ENCODE assay signal across 18 cellular contexts in genomic region chr9:16501726-16502125, GRCh38.
"Had no signal": no experiment of that assay in that cellular context is flagged by ENCODE, and none has a peak within 500 bp of the region (broad histone marks: within the 10 kb centered on the region; RNA-seq: fewer than 3 reads in every experiment).

No MANE protein-coding gene starts in this region.

- H3K27me3 ChIP-seq: esophagus squamous epithelium, thyroid gland had no signal

- H3K27ac Mint-ChIP-seq: activated naive CD8-positive, alpha-beta T cell treated with anti-CD3 and anti-CD28 coated beads, Interleukin-2, amount 10 ng/mL, durations not matched to agents 7 days and 5 days; activated T-helper 17 cell treated with anti-CD3 and anti-CD28 coated beads, Interleukin-2, amount 50 U/mL, for 72 hours had no signal

- H3K4me3 ChIP-seq: coronary artery, esophagus squamous epithelium, lung, thyroid gland had no signal

- H3K36me3 Mint-ChIP-seq: activated naive CD8-positive, alpha-beta T cell treated with anti-CD3 and anti-CD28 coated beads, Interleukin-2, amount 10 ng/mL, durations not matched to agents 7 days and 5 days had no signal

- H3K36me3 ChIP-seq: esophagus squamous epithelium, thyroid gland, WERI-Rb-1 had no signal

- H3K27ac ChIP-seq: coronary artery, esophagus squamous epithelium, thyroid gland, WERI-Rb-1 had no signal

- H3K4me3 Mint-ChIP-seq: activated naive CD8-positive, alpha-beta T cell treated with anti-CD3 and anti-CD28 coated beads, Interleukin-2, amount 10 ng/mL, durations not matched to agents 7 days and 5 days; activated T-helper 17 cell treated with anti-CD3 and anti-CD28 coated beads, Interleukin-2, amount 50 U/mL, for 72 hours had no signal

- H3K9me3 ChIP-seq: esophagus squamous epithelium, thyroid gland had no signal

- H3K9me3 Mint-ChIP-seq: activated naive CD8-positive, alpha-beta T cell treated with anti-CD3 and anti-CD28 coated beads, Interleukin-2, amount 10 ng/mL, durations not matched to agents 7 days and 5 days had no signal

- H3K27me3 Mint-ChIP-seq: activated naive CD8-positive, alpha-beta T cell treated with anti-CD3 and anti-CD28 coated beads, Interleukin-2, amount 10 ng/mL, durations not matched to agents 7 days and 5 days; activated T-helper 17 cell treated with anti-CD3 and anti-CD28 coated beads, Interleukin-2, amount 50 U/mL, for 72 hours had no signal

- DNase-seq: activated CD4-positive, alpha-beta T cell treated with anti-CD3 and anti-CD28 coated beads for 1 hour; activated CD4-positive, alpha-beta T cell treated with anti-CD3 and anti-CD28 coated beads, Interleukin-2, amount 50 U/mL, for 4 hours; activated naive CD4-positive, alpha-beta T cell treated with Interleukin-2 at 50 U/mL for 16 hours; activated naive CD8-positive, alpha-beta T cell treated with anti-CD3 and anti-CD28 coated beads, Interleukin-2, amount 10 ng/mL, durations not matched to agents 7 days and 5 days; anterior cingulate cortex; esophagus squamous epithelium; hippocampal formation; midbrain; occipital lobe; retina; stimulated activated CD4-positive, alpha-beta T cell treated with anti-CD3 and anti-CD28 coated beads, Interleukin-2, amount 100 ng/mL, for 24 hours; stimulated activated naive CD4-positive, alpha-beta T cell treated with Interleukin-2 at 50 U/mL for 16 hours; WERI-Rb-1 had no signal

- ATAC-seq: activated T-helper 17 cell treated with anti-CD3 and anti-CD28 coated beads, Interleukin-2, amount 50 U/mL, for 72 hours had no signal

- FAIRE-seq: islet of Langerhans had no signal

- H3K4me1 Mint-ChIP-seq: activated naive CD8-positive, alpha-beta T cell treated with anti-CD3 and anti-CD28 coated beads, Interleukin-2, amount 10 ng/mL, durations not matched to agents 7 days and 5 days; activated T-helper 17 cell treated with anti-CD3 and anti-CD28 coated beads, Interleukin-2, amount 50 U/mL, for 72 hours had no signal
